ENCODE assay signal across 8 cellular contexts in genomic region chr4:121900132-121900983, GRCh38. TPM values are rescaled to one million over a fixed set of nuclear protein-coding genes. Genes with fewer than 3 reads are reported as not detected.
DNase-seq lines count a peak whose midpoint lies in the region; ATAC-seq, FAIRE-seq and TF ChIP-seq lines count a peak whose summit lies in the region.

No MANE protein-coding gene starts in this region.

- no peak overlapping the region for H3K4me3 ChIP-seq in CD4-positive, alpha-beta memory T cell (ENCODE audit: low read length in 2 of 2)
- H3K4me3 ChIP-seq in endothelial cell of umbilical vein (replicated peaks in 1 of 3; ENCODE audit: insufficient read depth in 1 of 3, low read depth in 1 of 3, low read length in 3 of 3), result no peak overlapping the region
- H3K4me3 ChIP-seq in mucosa of descending colon, result no peak overlapping the region
- no peak overlapping the region for H3K4me3 ChIP-seq in suprapubic skin

- TF ChIP-seq CTCF in endothelial cell of umbilical vein (IDR thresholded peaks at IDR 0.05; ENCODE audit: extremely low read depth in 1 of 2, insufficient read depth in 1 of 2, low read depth in 1 of 2, low read length in 2 of 2) (peak; percentile 50 to 57), mucosa of descending colon (IDR thresholded peaks at IDR 0.05) (peak; percentile 27), suprapubic skin (IDR thresholded peaks at IDR 0.05) (peak; percentile 36 to 59)

- no peaks in the 10 kb centered on the region for H3K36me3 ChIP-seq in CD4-positive, alpha-beta memory T cell (ENCODE audit: insufficient read depth, low read length)
- H3K36me3 ChIP-seq in endothelial cell of umbilical vein (ENCODE audit: control insufficient read depth in 2 of 2, extremely low read depth in 1 of 2, insufficient read depth in 2 of 2, low read length in 2 of 2) (no peaks in the 10 kb centered on the region), mucosa of descending colon (ENCODE audit: low read depth) (no peaks in the 10 kb centered on the region), suprapubic skin (no peaks in the 10 kb centered on the region)

- DNase-seq in CD4-positive, alpha-beta memory T cell, result peak; percentile 44 to 57 (median 49)
- DNase-seq in NCI-H748 (lab: John Stamatoyannopoulos, UW; ENCODE audit: unreplicated experiment), result peak; percentile 33
- peak; percentile 58 for DNase-seq in activated CD4-positive, alpha-beta memory T cell treated with anti-CD3 and anti-CD28 coated beads for 36 hours
- peak; percentile 61 for DNase-seq in endothelial cell of umbilical vein (ENCODE audit: low read depth, low spot score)
- DNase-seq in mucosa of descending colon, result peak in 1 of 3 donors; percentile 70
- DNase-seq in suprapubic skin (ENCODE audit: low spot score in 2 of 2), result no peak

- no peak overlapping the region for H3K27ac Mint-ChIP-seq in CD4-positive, alpha-beta memory T cell
- H3K27ac Mint-ChIP-seq in activated CD4-positive, alpha-beta memory T cell treated with anti-CD3 and anti-CD28 coated beads for 36 hours, result no peak overlapping the region

- ATAC-seq in GM19043 (IDR thresholded peaks at IDR 0.05; ENCODE audit: low read depth, unreplicated experiment) (peak; percentile 88), HG03159 (IDR thresholded peaks at IDR 0.05; ENCODE audit: unreplicated experiment) (peak; percentile 92), mucosa of descending colon (peak; percentile 69)

- no peaks in the 10 kb centered on the region for H3K9me3 ChIP-seq in CD4-positive, alpha-beta memory T cell (ENCODE audit: control insufficient read depth in 1 of 2, low read length in 2 of 2)
- H3K9me3 ChIP-seq in endothelial cell of umbilical vein (replicated peaks; ENCODE audit: control insufficient read depth, insufficient read depth, low read length) (no peaks in the 10 kb centered on the region), mucosa of descending colon (no peaks in the 10 kb centered on the region), suprapubic skin (no peaks in the 10 kb centered on the region)

- H3K36me3 Mint-ChIP-seq in CD4-positive, alpha-beta memory T cell, result no peaks in the 10 kb centered on the region
- H3K36me3 Mint-ChIP-seq in activated CD4-positive, alpha-beta memory T cell treated with anti-CD3 and anti-CD28 coated beads for 36 hours, result no peaks in the 10 kb centered on the region

- intact Hi-C loops in CD4-positive, alpha-beta memory T cell (cut with micrococcal nuclease), result loop anchor here (1.0 to 5.0 kb wide), 3 partner anchors 678 to 1032 kb away; no protein-coding TSS in a partner anchor
- intact Hi-C loops in activated CD4-positive, alpha-beta memory T cell treated with anti-CD3 and anti-CD28 coated beads for 36 hours (cut with micrococcal nuclease), result loop anchor here (1.0 to 5.0 kb wide), 3 partner anchors 102 to 677 kb away; partner anchors contain the start of gene IL2
- intact Hi-C loops in endothelial cell of umbilical vein (cut with micrococcal nuclease) (loop anchor here (1.0 to 5.0 kb wide), 4 partner anchors 103 to 817 kb away; no protein-coding TSS in a partner anchor), mucosa of descending colon (cut with DNase I, micrococcal nuclease) (loop anchor here in 1 of 2 donors (5.0 kb wide), 1 partner anchor 102 kb away; no protein-coding TSS in a partner anchor)

- peaks cover 0 to 8% (median 4%) of the 10 kb centered on the region in 4 donors for H3K4me1 Mint-ChIP-seq in CD4-positive, alpha-beta memory T cell
- H3K4me1 Mint-ChIP-seq in activated CD4-positive, alpha-beta memory T cell treated with anti-CD3 and anti-CD28 coated beads for 36 hours (ENCODE audit: low read depth), result peaks cover 8% of the 10 kb centered on the region

- no peak for TF ChIP-seq EP300 in suprapubic skin (IDR thresholded peaks at IDR 0.05)

- no peaks in the 10 kb centered on the region for H3K79me2 ChIP-seq in endothelial cell of umbilical vein (ENCODE audit: control insufficient read depth, insufficient read depth, low read length)

- H3K27ac ChIP-seq in CD4-positive, alpha-beta memory T cell (ENCODE audit: low read depth, low read length), result no peak overlapping the region
- H3K27ac ChIP-seq in endothelial cell of umbilical vein (ENCODE audit: insufficient read depth, low read depth, low read length) (no peak overlapping the region), suprapubic skin (no peak overlapping the region)

- POLR2A ChIA-PET in CD4-positive, alpha-beta memory T cell (lab: Charles Lee; ENCODE audit: partially characterized antibody), result interaction anchor here (1.2 kb wide), 1 partner anchor 252 kb away, joined by 3 read pairs; the partner anchor contains the start of gene BLTP1
- POLR2A ChIA-PET in activated CD4-positive, alpha-beta memory T cell treated with anti-CD3 and anti-CD28 coated beads for 36 hours (lab: Charles Lee), result no interaction called here
- POLR2A ChIA-PET in endothelial cell of umbilical vein (lab: Charles Lee), result no interaction called here

- H3K9me1 ChIP-seq in endothelial cell of umbilical vein (replicated peaks; ENCODE audit: control insufficient read depth, extremely low read depth, insufficient read depth, low read length), result no peaks in the 10 kb centered on the region

- peaks cover 0 to 3% (median 0%) of the 10 kb centered on the region in 8 donors for H3K9me3 Mint-ChIP-seq in CD4-positive, alpha-beta memory T cell
- peaks cover 3% of the 10 kb centered on the region for H3K9me3 Mint-ChIP-seq in activated CD4-positive, alpha-beta memory T cell treated with anti-CD3 and anti-CD28 coated beads for 36 hours

- no peak overlapping the region for H2AFZ ChIP-seq in endothelial cell of umbilical vein (ENCODE audit: low read depth, low read length)

- CTCF ChIA-PET in CD4-positive, alpha-beta memory T cell (lab: Charles Lee; ENCODE audit: partially characterized antibody), result interaction anchor here (0.6 to 3.0 kb wide), 31 partner anchors 8 to 1030 kb away, joined by 3 to 24 read pairs (median 4); partner anchors contain the start of gene BBS7
- CTCF ChIA-PET in activated CD4-positive, alpha-beta memory T cell treated with anti-CD3 and anti-CD28 coated beads for 36 hours (lab: Charles Lee), result interaction anchor here (0.6 to 2.7 kb wide), 41 partner anchors 9 to 1151 kb away, joined by 3 to 40 read pairs (median 4); partner anchors contain the start of gene IL2
- CTCF ChIA-PET in endothelial cell of umbilical vein (lab: Charles Lee), result interaction anchor here (0.6 to 3.3 kb wide), 43 partner anchors 9 to 1030 kb away, joined by 3 to 139 read pairs (median 4); partner anchors contain the start of gene BBS12

- peak; percentile 78 for FAIRE-seq in endothelial cell of umbilical vein (lab: Jason Lieb, UNC)

- H3K4me1 ChIP-seq in CD4-positive, alpha-beta memory T cell (ENCODE audit: insufficient read depth, low read length), result no peaks in the 10 kb centered on the region
- H3K4me1 ChIP-seq in endothelial cell of umbilical vein (ENCODE audit: control insufficient read depth, extremely low read depth, insufficient read depth, low read length) (no peaks in the 10 kb centered on the region), mucosa of descending colon (ENCODE audit: low read depth) (no peaks in the 10 kb centered on the region), suprapubic skin (no peaks in the 10 kb centered on the region)

- no peaks in the 10 kb centered on the region for H4K20me1 ChIP-seq in endothelial cell of umbilical vein (replicated peaks; ENCODE audit: control insufficient read depth, extremely low read depth, insufficient read depth, low read length)

- no peak overlapping the region for H3K9ac ChIP-seq in endothelial cell of umbilical vein (replicated peaks; ENCODE audit: extremely low read depth, insufficient read depth, low read length)

- H3K4me3 Mint-ChIP-seq in CD4-positive, alpha-beta memory T cell, result no peak overlapping the region
- no peak overlapping the region for H3K4me3 Mint-ChIP-seq in activated CD4-positive, alpha-beta memory T cell treated with anti-CD3 and anti-CD28 coated beads for 36 hours

- WGBS in suprapubic skin, result 61% methylated on average over 4 of the region's 4 CpGs

- dilution Hi-C loops in endothelial cell of umbilical vein (cut with MboI; ENCODE audit: extremely low pct_ligation_motif_present, low sequenced_read_pairs), result no loop called here

- no peak for TF ChIP-seq POLR2A in endothelial cell of umbilical vein (IDR thresholded peaks at IDR 0.05; ENCODE audit: low read depth, low read length)
- TF ChIP-seq POLR2A in suprapubic skin (IDR thresholded peaks at IDR 0.05), result no peak

- no peak overlapping the region for H3K4me2 ChIP-seq in endothelial cell of umbilical vein (ENCODE audit: insufficient read depth, low read length)

- H3K27me3 Mint-ChIP-seq in CD4-positive, alpha-beta memory T cell, result peaks cover 2 to 7% of the 10 kb centered on the region in 2 donors
- H3K27me3 Mint-ChIP-seq in activated CD4-positive, alpha-beta memory T cell treated with anti-CD3 and anti-CD28 coated beads for 36 hours, result peaks cover 6% of the 10 kb centered on the region

- no TSS peak for BruUV-seq in endothelial cell of umbilical vein (replicated peaks; lab: Mats Ljungman, UMichigan)

- no peaks in the 10 kb centered on the region for H3K27me3 ChIP-seq in CD4-positive, alpha-beta memory T cell (ENCODE audit: insufficient read depth, low read length)
- H3K27me3 ChIP-seq in endothelial cell of umbilical vein (ENCODE audit: control insufficient read depth in 2 of 2, insufficient read depth in 2 of 2, low read length in 2 of 2) (peaks cover 2 to 13% of the 10 kb centered on the region in 2 experiments), suprapubic skin (no peaks in the 10 kb centered on the region)

RNA-seq across cellular contexts. Expression of gene BBS7, which starts 30.1 kb away (rescaled TPM):
- 10 to 100 TPM in 1 of 2 experiments, 1 to 10 TPM in 1; 8.8 to 10.1 TPM for total RNA-seq in CD4-positive, alpha-beta memory T cell
- polyA plus RNA-seq in CD4-positive, alpha-beta memory T cell, result 1 to 10 TPM; 5.8 to 9.6 TPM
- total RNA-seq in activated CD4-positive, alpha-beta memory T cell treated with anti-CD3 and anti-CD28 coated beads for 36 hours, result 10 to 100 TPM; 15.2 to 17.9 TPM
- total RNA-seq in endothelial cell of umbilical vein (20.0 and 22.2 TPM in 2 replicates), mucosa of descending colon (10 to 100 TPM in 2 of 3 donors, 1 to 10 TPM in 1; 9.4 to 19.6 (median 13.5) TPM), suprapubic skin (10 to 100 TPM in 3 of 4 donors, 1 to 10 TPM in 1; 6.3 to 18.0 (median 13.7) TPM)
- polyA plus RNA-seq in endothelial cell of umbilical vein, result 13.4 and 21.7 TPM in 2 replicates
- 23.5 and 28.3 TPM in 2 replicates for polyA plus RNA-seq in endothelial cell of umbilical vein (2011; cell fraction: cytosol; rRNA removed)
- 21.9 and 26.3 TPM in 2 replicates for polyA plus RNA-seq in endothelial cell of umbilical vein (2011; cell fraction: nucleus; rRNA removed)
- 15.9 and 21.9 TPM in 2 replicates for polyA plus RNA-seq in endothelial cell of umbilical vein (2012)
- 9.0 and 13.7 TPM in 2 replicates for polyA minus RNA-seq in endothelial cell of umbilical vein
- polyA minus RNA-seq in endothelial cell of umbilical vein (2011; cell fraction: cytosol; rRNA and poly(A)+ RNA removed), result 14.1 TPM
- 12.3 and 12.6 TPM in 2 replicates for polyA minus RNA-seq in endothelial cell of umbilical vein (2011; cell fraction: nucleus; rRNA and poly(A)+ RNA removed)

RNA-seq across cellular contexts. Expression of gene TRPC3, which starts 51.5 kb away (rescaled TPM):
- total RNA-seq in CD4-positive, alpha-beta memory T cell, result not detected
- polyA plus RNA-seq in CD4-positive, alpha-beta memory T cell, result not detected
- 1 to 10 TPM; 1.0 to 1.6 TPM for total RNA-seq in activated CD4-positive, alpha-beta memory T cell treated with anti-CD3 and anti-CD28 coated beads for 36 hours
- total RNA-seq in endothelial cell of umbilical vein, result not detected in 2 replicates
- polyA plus RNA-seq in endothelial cell of umbilical vein, result not detected in 2 replicates
- polyA plus RNA-seq in endothelial cell of umbilical vein (2011; cell fraction: cytosol; rRNA removed), result 0.03 TPM in 1 of 2 replicates, not detected in the other
- 0.04 and 0.12 TPM in 2 replicates for polyA plus RNA-seq in endothelial cell of umbilical vein (2011; cell fraction: nucleus; rRNA removed)
- not detected in 2 replicates for polyA plus RNA-seq in endothelial cell of umbilical vein (2012)
- not detected in 2 replicates for polyA minus RNA-seq in endothelial cell of umbilical vein
- polyA minus RNA-seq in endothelial cell of umbilical vein (2011; cell fraction: cytosol; rRNA and poly(A)+ RNA removed), result not detected
- polyA minus RNA-seq in endothelial cell of umbilical vein (2011; cell fraction: nucleus; rRNA and poly(A)+ RNA removed), result not detected in 2 replicates
- 1 to 10 TPM in 1 of 3 donors, under 1 TPM in 2; 0.17 to 1.0 (median 0.51) TPM for total RNA-seq in mucosa of descending colon
- under 1 TPM; 0.18 to 0.80 (median 0.28) TPM for total RNA-seq in suprapubic skin

Comparison
In these comparisons a context has a peak if more than half of its experiments do, and no peak if none do; other contexts are left out.
1. DNase-seq: peak in CD4-positive, alpha-beta memory T cell (5 of 5), NCI-H748 (single experiment), activated CD4-positive, alpha-beta memory T cell treated with anti-CD3 and anti-CD28 coated beads for 36 hours (single experiment) and endothelial cell of umbilical vein (single experiment); none in suprapubic skin (0 of 2).
2. Peak in every context shown above with its lines, with median percentiles within 50 percentile points of each other: ATAC-seq and CTCF ChIP-seq.